ENCODE assay signal across 3 cellular contexts in genomic region chr20:16219182-16219581, GRCh38.
"Had no signal": no experiment of that assay in that cellular context is flagged by ENCODE, and none has a peak within 500 bp of the region (broad histone marks: within the 10 kb centered on the region; RNA-seq: fewer than 3 reads in every experiment).

No MANE protein-coding gene starts in this region.

- DNase-seq: GDM1, GF-D8 had no signal

- ATAC-seq: GM12878 had no signal

- H3K4me3 ChIP-seq: GM12878 had no signal
